In genomic region chr4:128191115-128191897, GRCh38 we compare ENCODE assay signal across 8 cellular contexts.
DNase-seq lines count a peak whose midpoint lies in the region; ATAC-seq and TF ChIP-seq lines count a peak whose summit lies in the region.

No MANE protein-coding gene starts in this region.

- no peak for TF ChIP-seq POLR2A in right lobe of liver (IDR thresholded peaks at IDR 0.05)

- WGBS in right lobe of liver (ENCODE audit: insufficient coverage, low coverage, low lambda C conversion rate, missing lambda C conversion rate) = 0% methylated on average over 5 of the region's 5 CpGs

- TF ChIP-seq CTCF in coronary artery (IDR thresholded peaks at IDR 0.05) (peak; percentile 81), right lobe of liver (IDR thresholded peaks at IDR 0.05) (peak; percentile 86 to 87 (median 87))

- peaks cover 0 to 3% (median 0%) of the 10 kb centered on the region in 4 donors for H3K36me3 ChIP-seq in right lobe of liver

- peaks cover 0 to 8% (median 2%) of the 10 kb centered on the region in 4 donors for H3K4me1 ChIP-seq in right lobe of liver

- H3K4me3 ChIP-seq in coronary artery = no peak overlapping the region
- no peak overlapping the region for H3K4me3 ChIP-seq in right lobe of liver

- DNase-seq in C1 segment of cervical spinal cord (lab: John Stamatoyannopoulos, UW) (peak in 11 of 14 donors; percentile 0 to 54 (median 14)), NCI-H345 treated with DMSO at 0.1 percent for 48 hours (lab: John Stamatoyannopoulos, UW; ENCODE audit: unreplicated experiment) (peak; percentile 24), coronary artery (ENCODE audit: low spot score) (no peak), right lobe of liver (peak; percentile 49 to 67 (median 60))
- DNase-seq in activated CD4-positive, alpha-beta T cell treated with anti-CD3 and anti-CD28 coated beads for 48 hours = peak; percentile 77
- DNase-seq in stimulated activated CD8-positive, alpha-beta memory T cell treated with anti-CD3 and anti-CD28 coated beads, Interleukin-12 subunit alpha, Interleukin-12 subunit beta, amount 100 ng/mL, for 4 hours (ENCODE audit: low read depth) = peak; percentile 31

- no peaks in the 10 kb centered on the region for H3K27me3 ChIP-seq in right lobe of liver

- no peaks in the 10 kb centered on the region for H3K9me3 ChIP-seq in right lobe of liver

- ATAC-seq in GM19035 (IDR thresholded peaks at IDR 0.05; ENCODE audit: unreplicated experiment) (peak; percentile 97), HG03175 (IDR thresholded peaks at IDR 0.05; ENCODE audit: unreplicated experiment) (peak; percentile 100), right lobe of liver (peak; percentile 94 to 98 (median 96))

- H3K27ac ChIP-seq in coronary artery (no peak overlapping the region), right lobe of liver (no peak overlapping the region)

- intact Hi-C loops in right lobe of liver (cut with DNase I) = no loop called here
